In genomic region chr11:33375236-33375635, GRCh38 we compare ENCODE assay signal across 13 cellular contexts. TPM values are rescaled to one million over a fixed set of nuclear protein-coding genes. Genes with fewer than 3 reads are reported as not detected.
DNase-seq lines count a peak whose midpoint lies in the region; ATAC-seq and TF ChIP-seq lines count a peak whose summit lies in the region.
"Had no signal": no experiment of that assay in that cellular context is flagged by ENCODE, and none has a peak within 500 bp of the region (broad histone marks: within the 10 kb centered on the region; RNA-seq: fewer than 3 reads in every experiment).

No MANE protein-coding gene starts in this region.

- CTCF ChIA-PET in CD8-positive, alpha-beta T cell (lab: Charles Lee): no interaction called here

- H3K27me3 ChIP-seq in CD8-positive, alpha-beta T cell (ENCODE audit: insufficient read depth, low read length): no peaks in the 10 kb centered on the region
- H3K27me3 ChIP-seq in duodenal mucosa (ENCODE audit: control insufficient read depth in 1 of 2, insufficient read depth in 2 of 2, low read length in 2 of 2) (peaks cover 19% of the 10 kb centered on the region in 2 donors), foreskin keratinocyte (peaks cover 10% of the 10 kb centered on the region)
- H3K27me3 ChIP-seq: ascending aorta had no signal

- H3K27ac ChIP-seq in CD8-positive, alpha-beta T cell (ENCODE audit: low read depth, low read length): no peak overlapping the region
- H3K27ac ChIP-seq in duodenal mucosa (ENCODE audit: low read depth, low read length) (no peak overlapping the region), foreskin keratinocyte (no peak overlapping the region)
- H3K27ac ChIP-seq: ascending aorta, HL-60, uterus had no signal

- no peaks in the 10 kb centered on the region for H3K9me3 Mint-ChIP-seq in CD8-positive, alpha-beta T cell
- H3K9me3 Mint-ChIP-seq in neural crest cell: no peaks in the 10 kb centered on the region

- H3K4me1 ChIP-seq in CD8-positive, alpha-beta T cell (ENCODE audit: insufficient read depth, low read length): no peaks in the 10 kb centered on the region
- H3K4me1 ChIP-seq in duodenal mucosa (ENCODE audit: control insufficient read depth in 1 of 2, insufficient read depth in 2 of 2, low read length in 2 of 2) (peaks cover 7 to 19% of the 10 kb centered on the region in 2 donors), foreskin keratinocyte (peaks cover 8% of the 10 kb centered on the region)

- no peak for ATAC-seq in CD8-positive, alpha-beta T cell
- ATAC-seq in foreskin keratinocyte (no peak), HG03159 (IDR thresholded peaks at IDR 0.05; ENCODE audit: unreplicated experiment) (no peak), GM21619 (IDR thresholded peaks at IDR 0.05; ENCODE audit: unreplicated experiment) (no peak), omental fat pad (ENCODE audit: low FRiP score) (no peak)

- no peak for DNase-seq in CD8-positive, alpha-beta T cell
- DNase-seq in NCI-H69 (lab: John Stamatoyannopoulos, UW) (peak; percentile 38), neural crest cell (ENCODE audit: low read depth, low spot score) (no peak), foreskin keratinocyte (no peak), omental fat pad (ENCODE audit: low spot score) (no peak)
- DNase-seq: NCI-H510A treated with DMSO at 0.1 percent for 48 hours; stimulated activated CD4-positive, alpha-beta T cell treated with anti-CD3 and anti-CD28 coated beads, Interleukin-1b, Interleukin-23, amount 100 ng/mL, for 48 hours; uterus had no signal

- no peak for TF ChIP-seq CTCF in CD8-positive, alpha-beta T cell (IDR thresholded peaks at IDR 0.05)
- no peak for TF ChIP-seq CTCF in neural crest cell (conservative IDR thresholded peaks at IDR 0.05)
- no peak for TF ChIP-seq CTCF in foreskin keratinocyte (conservative IDR thresholded peaks at IDR 0.05)
- TF ChIP-seq CTCF in omental fat pad (IDR thresholded peaks at IDR 0.05): no peak

- H3K27ac Mint-ChIP-seq in CD8-positive, alpha-beta T cell: no peak overlapping the region
- H3K27ac Mint-ChIP-seq in neural crest cell (ENCODE audit: unreplicated experiment): peak overlapping the region; percentile 8

- H3K4me3 ChIP-seq in CD8-positive, alpha-beta T cell (ENCODE audit: low read depth, low read length): no peak overlapping the region
- peak overlapping the region; percentile 28 to 51 for H3K4me3 ChIP-seq in duodenal mucosa (ENCODE audit: low read depth in 1 of 2, low read length in 2 of 2)

- H3K27me3 Mint-ChIP-seq in CD8-positive, alpha-beta T cell (ENCODE audit: low read depth): peaks cover 53% of the 10 kb centered on the region
- peaks cover 55% of the 10 kb centered on the region for H3K27me3 Mint-ChIP-seq in neural crest cell (ENCODE audit: low read depth)

- no peaks in the 10 kb centered on the region for H3K36me3 Mint-ChIP-seq in CD8-positive, alpha-beta T cell
- no peaks in the 10 kb centered on the region for H3K36me3 Mint-ChIP-seq in neural crest cell (ENCODE audit: low read depth)

- peaks cover 4% of the 10 kb centered on the region for H3K4me1 Mint-ChIP-seq in CD8-positive, alpha-beta T cell (ENCODE audit: low read depth)
- peaks cover 23% of the 10 kb centered on the region for H3K4me1 Mint-ChIP-seq in neural crest cell

- no peaks in the 10 kb centered on the region for H3K36me3 ChIP-seq in CD8-positive, alpha-beta T cell (ENCODE audit: insufficient read depth, low read length)
- H3K36me3 ChIP-seq in duodenal mucosa (ENCODE audit: control insufficient read depth in 1 of 2, insufficient read depth in 2 of 2, low read length in 2 of 2): no peaks in the 10 kb centered on the region
- H3K36me3 ChIP-seq: ascending aorta, uterus had no signal

- intact Hi-C loops in CD8-positive, alpha-beta T cell (cut with DNase I, micrococcal nuclease): no loop called here

- no peaks in the 10 kb centered on the region for H3K9me3 ChIP-seq in CD8-positive, alpha-beta T cell (ENCODE audit: low read length)
- H3K9me3 ChIP-seq in duodenal mucosa (ENCODE audit: control insufficient read depth in 1 of 2, low read length in 2 of 2): no peaks in the 10 kb centered on the region
- H3K9me3 ChIP-seq: ascending aorta, uterus had no signal

- no peak overlapping the region for H3K9ac ChIP-seq in duodenal mucosa (ENCODE audit: low read depth in 1 of 2, low read length in 2 of 2)

- POLR2A ChIA-PET in CD8-positive, alpha-beta T cell (lab: Charles Lee): no interaction called here

- H3K4me3 Mint-ChIP-seq in CD8-positive, alpha-beta T cell: peak overlapping the region; percentile 43
- H3K4me3 Mint-ChIP-seq in neural crest cell: peak overlapping the region; percentile 88

RNA-seq across cellular contexts. Expression of gene KIAA1549L, which starts 0.7 kb away (rescaled TPM):
- not detected for total RNA-seq in CD8-positive, alpha-beta T cell
- 17.4 and 18.0 TPM in 2 replicates for total RNA-seq in neural crest cell
- total RNA-seq in foreskin keratinocyte: 5.6 and 18.4 TPM in 2 replicates
- 1.1 and 2.5 TPM in 2 replicates for polyA plus RNA-seq in foreskin keratinocyte
- under 1 TPM in 3 of 4 donors, not detected in 1; 0.19 to 0.60 (median 0.50) TPM for total RNA-seq in omental fat pad
- total RNA-seq: ascending aorta had no signal
